Comparison of ENCODE assay signal across 31 cellular contexts in the genomic region with DNA sequence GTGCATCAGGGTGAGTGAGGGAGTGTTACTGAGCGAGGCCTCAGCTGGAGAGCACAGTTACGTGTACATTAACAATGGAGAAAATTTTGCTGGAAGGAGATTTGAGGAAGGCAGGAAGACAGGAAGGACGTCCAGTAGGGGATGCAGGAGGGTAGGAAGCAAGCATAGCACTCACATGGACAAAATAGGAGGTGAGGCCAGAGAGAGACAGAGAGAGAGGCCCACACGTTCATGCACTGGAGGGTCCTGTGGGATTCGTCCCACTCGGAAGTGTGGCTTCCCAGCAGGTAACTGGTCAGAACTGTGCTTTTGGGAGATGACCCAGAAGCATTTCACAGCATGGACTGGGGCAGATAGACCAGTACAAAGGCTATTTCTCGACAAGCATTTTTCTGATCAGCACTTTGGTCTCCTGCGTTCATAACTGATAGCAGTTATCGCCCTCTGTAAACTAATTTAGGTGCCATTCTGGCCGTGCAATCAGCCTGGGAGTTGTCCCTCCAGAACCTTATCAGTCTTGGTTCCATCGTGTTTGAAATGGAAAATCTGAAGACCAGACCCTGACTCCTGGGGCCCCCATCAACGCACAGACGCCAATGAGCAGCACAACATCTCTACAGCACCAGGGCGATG. TPM values are rescaled to one million over a fixed set of nuclear protein-coding genes. Genes with fewer than 3 reads are reported as not detected.
"Had no signal": no experiment of that assay in that cellular context is flagged by ENCODE, and none has a peak within 500 bp of the region (broad histone marks: within the 10 kb centered on the region; RNA-seq: fewer than 3 reads in every experiment).

No MANE protein-coding gene starts in this region.

- H3K27me3 Mint-ChIP-seq: activated CD4-positive, alpha-beta T cell treated with anti-CD3 and anti-CD28 coated beads for 36 hours; activated CD8-positive, alpha-beta memory T cell treated with anti-CD3 and anti-CD28 coated beads, Interleukin-2, amount 10 ng/mL, durations not matched to agents 7 days and 5 days; activated naive CD4-positive, alpha-beta T cell treated with anti-CD3 and anti-CD28 coated beads, Interleukin-2, amount 50 U/mL, for 24 hours; activated naive CD8-positive, alpha-beta T cell treated with anti-CD3 and anti-CD28 coated beads, Interleukin-2, amount 50 U/mL, for 24 hours; dendritic cell treated with granulocyte-macrophage colony-stimulating factor and Interleukin-4, amounts not matched to agents 40 ng/mL and 50 ng/mL, for 4 days; T-cell had no signal

- H3K9me3 ChIP-seq: breast epithelium, esophagus muscularis mucosa, heart right ventricle, neutrophil, stomach, tibial artery had no signal

- H3K4me3 Mint-ChIP-seq: activated CD4-positive, alpha-beta T cell treated with anti-CD3 and anti-CD28 coated beads for 36 hours; activated CD8-positive, alpha-beta memory T cell treated with anti-CD3 and anti-CD28 coated beads, Interleukin-2, amount 10 ng/mL, durations not matched to agents 7 days and 5 days; activated CD8-positive, alpha-beta T cell treated with anti-CD3 and anti-CD28 coated beads, Interleukin-2, amount 10 ng/mL, durations not matched to agents 7 days and 5 days; activated naive CD4-positive, alpha-beta T cell treated with anti-CD3 and anti-CD28 coated beads, Interleukin-2, amount 50 U/mL, for 24 hours; activated naive CD8-positive, alpha-beta T cell treated with anti-CD3 and anti-CD28 coated beads, Interleukin-2, amount 50 U/mL, for 24 hours; dendritic cell treated with granulocyte-macrophage colony-stimulating factor and Interleukin-4, amounts not matched to agents 40 ng/mL and 50 ng/mL, for 4 days; nephron; stimulated activated effector memory CD8-positive, alpha-beta T cell treated with anti-CD3 and anti-CD28 coated beads, Interleukin-12 subunit alpha, Interleukin-12 subunit beta, amount 100 ng/mL, for 72 hours; T-cell; T-helper 2 cell treated with Interferon-gamma antibody and Interleukin-4, amounts not matched to agents 5 μg/mL and 100 μg/mL, for 36 hours had no signal

- DNase-seq: activated CD4-positive, alpha-beta T cell treated with anti-CD3 and anti-CD28 coated beads for 36 hours; activated CD4-positive, CD25-positive, alpha-beta regulatory T cell; activated CD8-positive, alpha-beta memory T cell treated with anti-CD3 and anti-CD28 coated beads, Interleukin-2, amount 10 ng/mL, durations not matched to agents 7 days and 5 days; activated CD8-positive, alpha-beta T cell treated with anti-CD3 and anti-CD28 coated beads, Interleukin-2, amount 10 ng/mL, durations not matched to agents 7 days and 5 days; activated naive CD8-positive, alpha-beta T cell treated with anti-CD3 and anti-CD28 coated beads, Interleukin-2, amount 50 U/mL, for 24 hours; amygdala; central memory CD4-positive, alpha-beta T cell; effector CD4-positive, alpha-beta T cell; foreskin keratinocyte; heart right ventricle; left ventricle myocardium superior; stimulated activated CD4-positive, alpha-beta T cell treated with anti-CD3 and anti-CD28 coated beads, Interleukin-4, amount 100 ng/mL, for 24 hours; stomach; T-cell; tibial artery had no signal

- H3K36me3 ChIP-seq: breast epithelium, esophagus muscularis mucosa, heart right ventricle, neutrophil, stomach, tibial artery had no signal

- H3K27ac Mint-ChIP-seq: activated CD4-positive, alpha-beta T cell treated with anti-CD3 and anti-CD28 coated beads for 36 hours; activated CD8-positive, alpha-beta memory T cell treated with anti-CD3 and anti-CD28 coated beads, Interleukin-2, amount 10 ng/mL, durations not matched to agents 7 days and 5 days; activated CD8-positive, alpha-beta T cell treated with anti-CD3 and anti-CD28 coated beads, Interleukin-2, amount 10 ng/mL, durations not matched to agents 7 days and 5 days; activated naive CD4-positive, alpha-beta T cell treated with anti-CD3 and anti-CD28 coated beads, Interleukin-2, amount 50 U/mL, for 24 hours; activated naive CD8-positive, alpha-beta T cell treated with anti-CD3 and anti-CD28 coated beads, Interleukin-2, amount 50 U/mL, for 24 hours; activated T-helper 2 cell treated with anti-CD3 and anti-CD28 coated beads, Interferon-gamma antibody, Interleukin-2, Interleukin-4, amounts not matched to agents 10 μg/mL and 5 μg/mL and 100 μg/mL, durations not matched to agents 14 hours and 24 hours and 36 hours; dendritic cell treated with granulocyte-macrophage colony-stimulating factor and Interleukin-4, amounts not matched to agents 40 ng/mL and 50 ng/mL, for 4 days; nephron; stimulated activated effector memory CD8-positive, alpha-beta T cell treated with anti-CD3 and anti-CD28 coated beads, Interleukin-12 subunit alpha, Interleukin-12 subunit beta, amount 100 ng/mL, for 72 hours; T-cell; T-helper 2 cell treated with Interferon-gamma antibody and Interleukin-4, amounts not matched to agents 5 μg/mL and 100 μg/mL, for 36 hours had no signal

- H3K27me3 ChIP-seq: breast epithelium, esophagus muscularis mucosa, foreskin keratinocyte, heart right ventricle, neutrophil, stomach, tibial artery had no signal

- H3K27ac ChIP-seq: breast epithelium, esophagus muscularis mucosa, foreskin keratinocyte, heart right ventricle, neutrophil, skin epidermis, stomach, tibial artery had no signal

- ATAC-seq: activated CD4-positive, alpha-beta T cell treated with anti-CD3 and anti-CD28 coated beads for 36 hours; activated CD8-positive, alpha-beta memory T cell treated with anti-CD3 and anti-CD28 coated beads, Interleukin-2, amount 10 ng/mL, durations not matched to agents 7 days and 5 days; activated CD8-positive, alpha-beta T cell treated with anti-CD3 and anti-CD28 coated beads, Interleukin-2, amount 10 ng/mL, durations not matched to agents 7 days and 5 days; activated naive CD8-positive, alpha-beta T cell treated with anti-CD3 and anti-CD28 coated beads, Interleukin-2, amount 50 U/mL, for 24 hours; foreskin keratinocyte; heart right ventricle; left ventricle myocardium superior; sciatic nerve; T-cell had no signal

- H3K36me3 Mint-ChIP-seq: stimulated activated effector memory CD8-positive, alpha-beta T cell treated with anti-CD3 and anti-CD28 coated beads, Interleukin-12 subunit alpha, Interleukin-12 subunit beta, amount 100 ng/mL, for 72 hours; T-cell had no signal

- H3K4me3 ChIP-seq: breast epithelium, esophagus muscularis mucosa, heart right ventricle, skin epidermis, stomach, tibial artery had no signal

- H3K4me1 ChIP-seq: breast epithelium, esophagus muscularis mucosa, foreskin keratinocyte, heart right ventricle, tibial artery had no signal

- H3K9me3 Mint-ChIP-seq: activated naive CD4-positive, alpha-beta T cell treated with anti-CD3 and anti-CD28 coated beads, Interleukin-2, amount 50 U/mL, for 24 hours; activated naive CD8-positive, alpha-beta T cell treated with anti-CD3 and anti-CD28 coated beads, Interleukin-2, amount 50 U/mL, for 24 hours; activated T-helper 2 cell treated with anti-CD3 and anti-CD28 coated beads, Interferon-gamma antibody, Interleukin-2, Interleukin-4, amounts not matched to agents 10 μg/mL and 5 μg/mL and 100 μg/mL, durations not matched to agents 14 hours and 24 hours and 36 hours; dendritic cell treated with granulocyte-macrophage colony-stimulating factor and Interleukin-4, amounts not matched to agents 40 ng/mL and 50 ng/mL, for 4 days; nephron; stimulated activated effector memory CD8-positive, alpha-beta T cell treated with anti-CD3 and anti-CD28 coated beads, Interleukin-12 subunit alpha, Interleukin-12 subunit beta, amount 100 ng/mL, for 72 hours; T-cell; T-helper 2 cell treated with Interferon-gamma antibody and Interleukin-4, amounts not matched to agents 5 μg/mL and 100 μg/mL, for 36 hours had no signal

RNA-seq across cellular contexts. Expression of gene LCT, which starts 5.7 kb away (rescaled TPM):
- total RNA-seq: breast epithelium, esophagus muscularis mucosa, foreskin keratinocyte, heart right ventricle, left ventricle myocardium superior, lung microvascular endothelial cell, mucosa of gallbladder, osteocyte, renal cortical epithelial cell, urinary bladder had no signal
- polyA plus RNA-seq: foreskin keratinocyte, heart right ventricle, stomach, urinary bladder had no signal
